Comparison of ENCODE assay signal across 1 cellular context in the genomic region with DNA sequence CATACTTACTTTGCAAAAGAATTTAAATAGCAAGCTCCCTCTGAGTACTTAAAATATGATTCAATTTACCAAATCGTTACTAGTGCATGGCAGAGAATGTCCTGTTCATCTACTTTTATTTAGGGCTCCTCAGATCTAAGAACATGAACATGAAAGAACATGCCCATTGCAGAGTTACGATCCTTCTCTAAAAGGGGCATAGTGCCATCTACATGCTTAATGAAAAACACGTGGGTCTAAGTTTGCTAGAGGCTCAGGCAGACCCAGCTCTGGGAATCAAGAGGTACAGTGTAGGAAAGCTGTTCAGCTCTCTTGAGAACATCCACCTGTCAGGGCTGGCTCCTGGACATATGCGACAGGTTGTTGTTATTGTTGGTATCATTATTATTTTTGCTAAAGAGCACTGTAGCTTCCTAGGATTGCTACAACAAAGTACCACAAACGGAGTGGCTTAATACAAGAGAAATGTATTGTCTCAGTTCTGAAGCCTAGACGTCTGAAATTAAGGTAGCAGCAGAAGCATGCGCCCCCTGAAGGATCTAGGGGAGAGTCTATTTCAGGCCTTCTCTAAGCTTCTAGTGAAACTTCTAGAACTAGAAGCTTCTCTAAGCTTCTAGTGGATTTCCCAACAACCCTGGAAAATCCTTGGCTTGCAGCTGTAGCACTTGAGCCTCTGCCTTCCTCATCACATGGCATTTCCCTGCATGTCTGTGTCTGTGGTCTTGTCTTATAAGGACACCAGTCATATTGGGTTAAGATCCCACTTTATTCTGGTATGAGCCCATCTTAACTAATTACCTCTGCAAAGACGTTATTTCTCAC.
TF ChIP-seq lines count a peak whose summit lies in the region.

No MANE protein-coding gene starts in this region.

TF ChIP-seq in H1, 55 proteins besides CTCF, POLR2A, EP300 and RAD21:
- TF ChIP-seq RFX5 (IDR thresholded peaks at IDR 0.05; ENCODE audit: borderline replicate concordance, low read depth, low read length) (no peak), TBP (IDR thresholded peaks at IDR 0.05; ENCODE audit: low read depth, low read length) (no peak), HDAC6 (IDR thresholded peaks at IDR 0.05; ENCODE audit: low read depth, low read length) (no peak), SIRT6 (IDR thresholded peaks at IDR 0.05; ENCODE audit: low read length) (no peak), JUN (IDR thresholded peaks at IDR 0.05; ENCODE audit: low read depth, low read length) (no peak), HDAC2 (IDR thresholded peaks at IDR 0.05; ENCODE audit: borderline replicate concordance in 1 of 2, low read depth in 2 of 2, low read length in 2 of 2) (no peak), CHD2 (IDR thresholded peaks at IDR 0.05; ENCODE audit: low read length) (no peak), NANOG (IDR thresholded peaks at IDR 0.05; ENCODE audit: insufficient read depth, low read depth, low read length, poor library complexity, severe bottlenecking) (no peak), CREB1 (IDR thresholded peaks at IDR 0.05) (no peak), RXRA (IDR thresholded peaks at IDR 0.05; ENCODE audit: insufficient read depth, low read depth, low read length) (no peak)
